In genomic region chr5:73448072-73448432, GRCh38 we compare ENCODE assay signal across 8 cellular contexts. TPM values are rescaled to one million over a fixed set of nuclear protein-coding genes. Genes with fewer than 3 reads are reported as not detected.
DNase-seq lines count a peak whose midpoint lies in the region; ATAC-seq, FAIRE-seq and TF ChIP-seq lines count a peak whose summit lies in the region.

No MANE protein-coding gene starts in this region.

- no TSS peak for BruUV-seq in endothelial cell of umbilical vein (replicated peaks; lab: Mats Ljungman, UMichigan)

- H3K4me3 ChIP-seq in AG04450 (ENCODE audit: low read depth, low read length) (peak overlapping the region; percentile 85), endothelial cell of umbilical vein (replicated peaks in 1 of 3; ENCODE audit: insufficient read depth in 1 of 3, low read depth in 1 of 3, low read length in 3 of 3) (peak overlapping the region in 1 of 3 experiments; percentile 22)

- no peak for TF ChIP-seq POLR2A in endothelial cell of umbilical vein (IDR thresholded peaks at IDR 0.05; ENCODE audit: low read depth, low read length)
- TF ChIP-seq POLR2A in H54 (IDR thresholded peaks at IDR 0.05; ENCODE audit: low read depth, low read length): no peak
- TF ChIP-seq POLR2A in GM18505 (IDR thresholded peaks at IDR 0.05; ENCODE audit: borderline replicate concordance, extremely low read depth, insufficient read depth, insufficient read length): no peak

- H3K27me3 ChIP-seq in AG04450 (ENCODE audit: control insufficient read depth, insufficient read depth, low read length) (no peaks in the 10 kb centered on the region), endothelial cell of umbilical vein (ENCODE audit: control insufficient read depth in 2 of 2, insufficient read depth in 2 of 2, low read length in 2 of 2) (peaks cover 68 to 88% of the 10 kb centered on the region in 2 experiments)

- intact Hi-C loops in endothelial cell of umbilical vein (cut with micrococcal nuclease) (loop anchor here (2.0 kb wide), 1 partner anchor 77 kb away; no protein-coding TSS in a partner anchor), sciatic nerve (cut with DNase I) (loop anchor here (5.0 to 10.0 kb wide), 2 partner anchors 146 to 213 kb away; no protein-coding TSS in a partner anchor)

- H2AFZ ChIP-seq in endothelial cell of umbilical vein (ENCODE audit: low read depth, low read length): peak overlapping the region; percentile 53

- no peaks in the 10 kb centered on the region for H4K20me1 ChIP-seq in endothelial cell of umbilical vein (replicated peaks; ENCODE audit: control insufficient read depth, extremely low read depth, insufficient read depth, low read length)

- ATAC-seq in GM19023 (IDR thresholded peaks at IDR 0.05; ENCODE audit: unreplicated experiment) (peak; percentile 26), sciatic nerve (no peak), HG02571 (IDR thresholded peaks at IDR 0.05; ENCODE audit: unreplicated experiment) (no peak), GM18505 (IDR thresholded peaks at IDR 0.05; ENCODE audit: unreplicated experiment) (no peak)

- H3K27ac ChIP-seq in AG04450 (ENCODE audit: low read depth, low read length) (no peak overlapping the region), endothelial cell of umbilical vein (ENCODE audit: insufficient read depth, low read depth, low read length) (no peak overlapping the region)

- H3K9me1 ChIP-seq in endothelial cell of umbilical vein (replicated peaks; ENCODE audit: control insufficient read depth, extremely low read depth, insufficient read depth, low read length): no peaks in the 10 kb centered on the region

- H3K4me1 ChIP-seq in endothelial cell of umbilical vein (ENCODE audit: control insufficient read depth, extremely low read depth, insufficient read depth, low read length): peaks cover 7% of the 10 kb centered on the region

- FAIRE-seq in endothelial cell of umbilical vein (lab: Jason Lieb, UNC) (no peak), H54 (lab: Jason Lieb, UNC) (no peak)

- CTCF ChIA-PET in AG04450 (lab: Charles Lee) (interaction anchor here (1.1 to 2.4 kb wide), 2 partner anchors 219 to 232 kb away, joined by 5 to 14 read pairs; no protein-coding TSS in a partner anchor), endothelial cell of umbilical vein (lab: Charles Lee) (interaction anchor here (0.7 to 5.4 kb wide), 13 partner anchors 15 to 246 kb away, joined by 3 to 277 read pairs (median 3); no protein-coding TSS in a partner anchor)

- H3K9me3 ChIP-seq in AG04450 (ENCODE audit: control insufficient read depth, insufficient read depth, low read length) (peaks cover 10% of the 10 kb centered on the region; the same call in 1 of the 2 replicates), endothelial cell of umbilical vein (replicated peaks; ENCODE audit: control insufficient read depth, insufficient read depth, low read length) (no peaks in the 10 kb centered on the region)

- no peak overlapping the region for H3K4me2 ChIP-seq in endothelial cell of umbilical vein (ENCODE audit: insufficient read depth, low read length)

- DNase-seq in AG04450 (ENCODE audit: low read depth, low spot score) (no peak), RKO (ENCODE audit: low spot score) (peak; percentile 60), endothelial cell of umbilical vein (ENCODE audit: low read depth, low spot score) (no peak), sciatic nerve (ENCODE audit: low spot score) (peak; percentile 71), H54 (ENCODE audit: insufficient read length, low spot score) (no peak)

- no peak for TF ChIP-seq CTCF in AG04450 (IDR thresholded peaks at IDR 0.05; ENCODE audit: low read depth, low read length)
- TF ChIP-seq CTCF in endothelial cell of umbilical vein (IDR thresholded peaks at IDR 0.05; ENCODE audit: extremely low read depth in 1 of 2, insufficient read depth in 1 of 2, low read depth in 1 of 2, low read length in 2 of 2): no peak

- H3K9ac ChIP-seq in endothelial cell of umbilical vein (replicated peaks; ENCODE audit: extremely low read depth, insufficient read depth, low read length): no peak overlapping the region

- no peaks in the 10 kb centered on the region for H3K36me3 ChIP-seq in endothelial cell of umbilical vein (ENCODE audit: control insufficient read depth in 2 of 2, extremely low read depth in 1 of 2, insufficient read depth in 2 of 2, low read length in 2 of 2)

- dilution Hi-C loops in endothelial cell of umbilical vein (cut with MboI; ENCODE audit: extremely low pct_ligation_motif_present, low sequenced_read_pairs): no loop called here

- no peaks in the 10 kb centered on the region for H3K79me2 ChIP-seq in endothelial cell of umbilical vein (ENCODE audit: control insufficient read depth, insufficient read depth, low read length)

- POLR2A ChIA-PET in AG04450 (lab: Yijun Ruan, JAX) (interaction anchor here (0.6 to 2.8 kb wide), 22 partner anchors 11 to 258 kb away, joined by 3 to 27 read pairs (median 6); partner anchors contain the start of gene BTF3), endothelial cell of umbilical vein (lab: Charles Lee) (interaction anchor here (0.6 kb wide), 1 partner anchor 1015 kb away, joined by 5 read pairs; no protein-coding TSS in a partner anchor)

TF ChIP-seq in endothelial cell of umbilical vein, 7 proteins besides CTCF, POLR2A, EP300 and RAD21:
- TF ChIP-seq EZH2 (IDR thresholded peaks at IDR 0.05; ENCODE audit: borderline replicate concordance, low read depth, low read length, severe bottlenecking) (peak; percentile 87), FOS (IDR thresholded peaks at IDR 0.05; ENCODE audit: borderline replicate concordance, insufficient read depth, low read length) (no peak)

RNA-seq across cellular contexts. Expression of gene FOXD1, which starts 0.5 kb away (rescaled TPM):
- polyA plus RNA-seq in AG04450 (2011; rRNA removed): 7.5 and 8.4 TPM in 2 replicates
- polyA minus RNA-seq in AG04450 (2011; rRNA and poly(A)+ RNA removed): 3.7 and 3.9 TPM in 2 replicates
- 0.14 and 0.20 TPM in 2 replicates for total RNA-seq in endothelial cell of umbilical vein
- 0.06 TPM in 1 of 2 replicates, not detected in the other for polyA plus RNA-seq in endothelial cell of umbilical vein
- polyA plus RNA-seq in endothelial cell of umbilical vein (2011; cell fraction: cytosol; rRNA removed): not detected in 2 replicates
- polyA plus RNA-seq in endothelial cell of umbilical vein (2011; cell fraction: nucleus; rRNA removed): not detected in 2 replicates
- not detected in 2 replicates for polyA plus RNA-seq in endothelial cell of umbilical vein (2012)
- polyA minus RNA-seq in endothelial cell of umbilical vein: not detected in 2 replicates
- not detected for polyA minus RNA-seq in endothelial cell of umbilical vein (2011; cell fraction: cytosol; rRNA and poly(A)+ RNA removed)
- polyA minus RNA-seq in endothelial cell of umbilical vein (2011; cell fraction: nucleus; rRNA and poly(A)+ RNA removed): not detected in 2 replicates
- total RNA-seq in sciatic nerve: 99.3 TPM

RNA-seq across cellular contexts. Expression of gene BTF3, which starts 50.2 kb away (rescaled TPM):
- polyA plus RNA-seq in AG04450 (2011; rRNA removed): 707 and 755 TPM in 2 replicates
- polyA minus RNA-seq in AG04450 (2011; rRNA and poly(A)+ RNA removed): 359 and 427 TPM in 2 replicates
- 632 and 637 TPM in 2 replicates for total RNA-seq in endothelial cell of umbilical vein
- polyA plus RNA-seq in endothelial cell of umbilical vein: 220 and 325 TPM in 2 replicates
- polyA plus RNA-seq in endothelial cell of umbilical vein (2011; cell fraction: cytosol; rRNA removed): 503 and 568 TPM in 2 replicates
- 168 and 211 TPM in 2 replicates for polyA plus RNA-seq in endothelial cell of umbilical vein (2011; cell fraction: nucleus; rRNA removed)
- polyA plus RNA-seq in endothelial cell of umbilical vein (2012): 726 and 859 TPM in 2 replicates
- polyA minus RNA-seq in endothelial cell of umbilical vein: 207 and 247 TPM in 2 replicates
- 397 TPM for polyA minus RNA-seq in endothelial cell of umbilical vein (2011; cell fraction: cytosol; rRNA and poly(A)+ RNA removed)
- 61.1 and 66.3 TPM in 2 replicates for polyA minus RNA-seq in endothelial cell of umbilical vein (2011; cell fraction: nucleus; rRNA and poly(A)+ RNA removed)
- total RNA-seq in sciatic nerve: 508 TPM

Comparison
In these comparisons a context has a peak if more than half of its experiments do, and no peak if none do; other contexts are left out.
1. DNase-seq: peak in RKO (single experiment) and sciatic nerve (single experiment); none in AG04450 (single experiment), endothelial cell of umbilical vein (single experiment) and H54 (single experiment).
2. RNA of gene FOXD1, which starts 0.5 kb away (total RNA-seq): 99.3 TPM in sciatic nerve (single experiment); 0.14 to 0.20 TPM in endothelial cell of umbilical vein; every median in the first group is over 10 times any median in the second.